17 cellular contexts compared by ENCODE assay signal in genomic region chr14:63833728-63834127, GRCh38. TPM values are rescaled to one million over a fixed set of nuclear protein-coding genes. Genes with fewer than 3 reads are reported as not detected.
A peak's percentile ranks its signal among the peaks of the same experiment; 100 is the strongest.
DNase-seq lines count a peak whose midpoint lies in the region; ATAC-seq and TF ChIP-seq lines count a peak whose summit lies in the region.
"Had no signal": no experiment of that assay in that cellular context is flagged by ENCODE, and none has a peak within 500 bp of the region (broad histone marks: within the 10 kb centered on the region; RNA-seq: fewer than 3 reads in every experiment).

No MANE protein-coding gene starts in this region.

- ATAC-seq in DND-41 (ENCODE audit: insufficient read depth, low read depth) (peak; percentile 39; the same call in 1 of the 3 replicates), GM18909 (IDR thresholded peaks at IDR 0.05; ENCODE audit: poor library complexity, unreplicated experiment) (no peak), HG03045 (IDR thresholded peaks at IDR 0.05; ENCODE audit: unreplicated experiment) (no peak), esophagus mucosa (no peak)

- no TSS peak for BruUV-seq in OCI-LY7 (replicated peaks; lab: Mats Ljungman, UMichigan)

- H3K36me3 Mint-ChIP-seq in H9 (ENCODE audit: insufficient read depth in 1 of 3, low read depth in 3 of 3), result no peaks in the 10 kb centered on the region

- no peak overlapping the region for H3K56ac ChIP-seq in H9 (ENCODE audit: insufficient read length, low read depth, low read length)

- DNase-seq in DND-41 (no peak), H9 (no peak), OCI-LY7 (ENCODE audit: low spot score) (peak; percentile 22), fibroblast of pulmonary artery (ENCODE audit: low read depth) (no peak), NCI-H2081 treated with DMSO at 0.1 percent for 48 hours (lab: John Stamatoyannopoulos, UW) (no peak)
- DNase-seq: Caco-2; CD4-positive, alpha-beta T cell; NCI-H1417; NCI-H1930; NK-92 treated with Interleukin-12 subunit alpha and Interleukin-12 subunit beta, amount 100 ng/mL, for 24 hours had no signal

- no peaks in the 10 kb centered on the region for H3K27me3 Mint-ChIP-seq in H9 (ENCODE audit: low read depth)
- H3K27me3 Mint-ChIP-seq: CD4-positive, alpha-beta T cell had no signal

- H3K18ac ChIP-seq in H9 (ENCODE audit: insufficient read length, low read depth, low read length), result no peak overlapping the region

- H2BK15ac ChIP-seq in H9 (ENCODE audit: low read depth, low read length), result no peak overlapping the region

- no peaks in the 10 kb centered on the region for H3K79me2 ChIP-seq in DND-41 (ENCODE audit: insufficient read depth, low read length)
- no peaks in the 10 kb centered on the region for H3K79me2 ChIP-seq in H9 (ENCODE audit: insufficient read depth, low read length)
- no peaks in the 10 kb centered on the region for H3K79me2 ChIP-seq in OCI-LY7 (ENCODE audit: insufficient read depth, low read depth, low read length)

- H3K4me2 ChIP-seq in DND-41 (ENCODE audit: insufficient read depth, low read length), result no peak overlapping the region
- no peak overlapping the region for H3K4me2 ChIP-seq in H9 (ENCODE audit: insufficient read depth, insufficient read length, low read length)
- H3K4me2 ChIP-seq in OCI-LY7 (ENCODE audit: low read length), result no peak overlapping the region
- H3K4me2 ChIP-seq: A549 had no signal

- no peak overlapping the region for H3K27ac Mint-ChIP-seq in H9
- H3K27ac Mint-ChIP-seq: CD4-positive, alpha-beta T cell; T-helper 1 cell treated with Interleukin-12 subunit alpha and Interleukin-12 subunit beta and Interleukin-4 antibody, amounts not matched to agents 30 μg/mL and 1 μg/mL, for 36 hours had no signal

- H2AFZ ChIP-seq in DND-41 (ENCODE audit: low read depth, low read length), result no peak overlapping the region
- no peak overlapping the region for H2AFZ ChIP-seq in H9 (ENCODE audit: low read length)
- H2AFZ ChIP-seq in OCI-LY7 (ENCODE audit: low read length), result no peak overlapping the region

- H4K20me1 ChIP-seq in DND-41 (ENCODE audit: insufficient read depth, low read length), result no peaks in the 10 kb centered on the region
- H4K20me1 ChIP-seq in H9 (ENCODE audit: control insufficient read depth, insufficient read depth, insufficient read length), result no peaks in the 10 kb centered on the region
- no peaks in the 10 kb centered on the region for H4K20me1 ChIP-seq in OCI-LY7 (ENCODE audit: insufficient read depth, low read length)

- WGBS in H9 (ENCODE audit: extremely low coverage, insufficient read length, low lambda C conversion rate), result no CpG with 5 or more reads among the region's 1 CpG

- no peaks in the 10 kb centered on the region for H3K9me2 ChIP-seq in OCI-LY7 (ENCODE audit: insufficient read depth, low read length)

- H3K4ac ChIP-seq in H9 (ENCODE audit: low read depth, low read length), result no peak overlapping the region

- H3K36me3 ChIP-seq in DND-41 (ENCODE audit: insufficient read depth, low read length) (no peaks in the 10 kb centered on the region), OCI-LY7 (ENCODE audit: insufficient read depth, low read length) (no peaks in the 10 kb centered on the region)
- H3K36me3 ChIP-seq: HAP-1 had no signal

- no peak overlapping the region for H3K14ac ChIP-seq in H9 (ENCODE audit: insufficient read depth, low read length)

- TF ChIP-seq CTCF in DND-41 (IDR thresholded peaks at IDR 0.05; ENCODE audit: borderline replicate concordance, extremely low read depth, low read length, poor library complexity, severe bottlenecking) (no peak), H9 (conservative IDR thresholded peaks at IDR 0.05) (peak; percentile 31; the same call in 2 of the 3 replicates), OCI-LY7 (conservative IDR thresholded peaks at IDR 0.05; ENCODE audit: low read length) (peak; percentile 64), fibroblast of pulmonary artery (IDR thresholded peaks at IDR 0.05; ENCODE audit: low read length, missing control alignments) (peak; percentile 8)

- H3K27me3 ChIP-seq in DND-41 (ENCODE audit: insufficient read depth, low read length, poor library complexity) (no peaks in the 10 kb centered on the region), H9 (ENCODE audit: insufficient read depth, low read length) (no peaks in the 10 kb centered on the region)

- H3K4me1 ChIP-seq in DND-41 (ENCODE audit: insufficient read depth, low read length), result no peaks in the 10 kb centered on the region
- no peaks in the 10 kb centered on the region for H3K4me1 ChIP-seq in H9 (ENCODE audit: insufficient read depth, low read length)
- no peaks in the 10 kb centered on the region for H3K4me1 ChIP-seq in OCI-LY7 (ENCODE audit: insufficient read depth, low read length, poor library complexity, severe bottlenecking)
- H3K4me1 ChIP-seq: A549, Caco-2 had no signal

- H2BK12ac ChIP-seq in H9 (ENCODE audit: insufficient read length, low read depth, low read length), result no peak overlapping the region

- no peak overlapping the region for H3K23ac ChIP-seq in H9 (ENCODE audit: insufficient read length, low read depth, low read length)

- no peak overlapping the region for H4K91ac ChIP-seq in H9 (ENCODE audit: insufficient read length, low read depth, low read length)

- H2BK20ac ChIP-seq in H9 (ENCODE audit: low read depth, low read length, poor library complexity, severe bottlenecking), result no peak overlapping the region

- H3K9me3 Mint-ChIP-seq in H9, result no peaks in the 10 kb centered on the region
- H3K9me3 Mint-ChIP-seq: CD4-positive, alpha-beta T cell; T-helper 1 cell treated with Interleukin-12 subunit alpha and Interleukin-12 subunit beta and Interleukin-4 antibody, amounts not matched to agents 30 μg/mL and 1 μg/mL, for 36 hours had no signal

- H3K79me1 ChIP-seq in H9 (ENCODE audit: insufficient read depth, low read depth, low read length, poor library complexity, severe bottlenecking), result no peaks in the 10 kb centered on the region

- H3T11ph ChIP-seq in H9 (ENCODE audit: low read length), result no peak overlapping the region

- no peak overlapping the region for H2BK5ac ChIP-seq in H9 (ENCODE audit: insufficient read length, low read length)

- H3K27ac ChIP-seq in DND-41 (ENCODE audit: low read length) (no peak overlapping the region), H9 (ENCODE audit: insufficient read length, low read depth, low read length) (no peak overlapping the region), OCI-LY7 (ENCODE audit: low read depth, low read length, poor library complexity, severe bottlenecking) (no peak overlapping the region)
- H3K27ac ChIP-seq: A549, RWPE1 had no signal

- H3K4me1 Mint-ChIP-seq in H9, result peaks cover 4 to 6% of the 10 kb centered on the region in 2 experiments; a peak in 2 of 4 replicates

- intact Hi-C loops in OCI-LY7 (cut with micrococcal nuclease; ENCODE audit: unreplicated experiment), result no loop called here

- no peak overlapping the region for H4K8ac ChIP-seq in H9 (replicated peaks; ENCODE audit: insufficient read length, low read depth, low read length)

- H3K4me3 Mint-ChIP-seq in H9, result no peak overlapping the region
- H3K4me3 Mint-ChIP-seq: CD4-positive, alpha-beta T cell; T-helper 1 cell treated with Interleukin-12 subunit alpha and Interleukin-12 subunit beta and Interleukin-4 antibody, amounts not matched to agents 30 μg/mL and 1 μg/mL, for 36 hours had no signal

- H4K5ac ChIP-seq in H9 (ENCODE audit: insufficient read length, low read depth, low read length), result no peak overlapping the region

- CTCF ChIA-PET in OCI-LY7 (lab: Charles Lee; ENCODE audit: unreplicated experiment), result no interaction called here

- no peak overlapping the region for H3K9ac ChIP-seq in DND-41 (ENCODE audit: low read depth, low read length)
- H3K9ac ChIP-seq in H9 (ENCODE audit: extremely low read depth, insufficient read length, low read length), result no peak overlapping the region

- H3K23me2 ChIP-seq in H9 (ENCODE audit: insufficient read length, low read depth, low read length, poor library complexity, severe bottlenecking), result no peaks in the 10 kb centered on the region

- H3K9me3 ChIP-seq in DND-41 (ENCODE audit: insufficient read depth, low read length, severe bottlenecking), result no peaks in the 10 kb centered on the region
- H3K9me3 ChIP-seq in H9 (ENCODE audit: control insufficient read depth, low read depth, low read length), result no peaks in the 10 kb centered on the region
- H3K9me3 ChIP-seq in OCI-LY7 (ENCODE audit: low read length), result no peaks in the 10 kb centered on the region
- H3K9me3 ChIP-seq: A549, Caco-2, HAP-1 had no signal

- H2AK5ac ChIP-seq in H9 (ENCODE audit: insufficient read length, low read length), result no peak overlapping the region

- H3K4me3 ChIP-seq in DND-41 (ENCODE audit: low read depth in 1 of 2, low read length in 2 of 2), result no peak overlapping the region
- no peak overlapping the region for H3K4me3 ChIP-seq in OCI-LY7 (ENCODE audit: low read depth, low read length, poor library complexity, severe bottlenecking)
- no peak overlapping the region for H3K4me3 ChIP-seq in fibroblast of pulmonary artery (replicated peaks; ENCODE audit: low read depth, low read length)
- H3K4me3 ChIP-seq: A549, HAP-1 had no signal

- POLR2A ChIA-PET in OCI-LY7 (lab: Charles Lee), result interaction anchor here (0.9 kb wide), 1 partner anchor 106 kb away, joined by 3 read pairs; no protein-coding TSS in a partner anchor

- H2BK120ac ChIP-seq in H9 (ENCODE audit: low read depth, low read length, poor library complexity, severe bottlenecking), result no peak overlapping the region

RNA-seq across cellular contexts. Expression of gene SYNE2, which starts 19.1 kb away (rescaled TPM):
- total RNA-seq in H9 (2021) (36.9 and 43.3 TPM in 2 replicates), OCI-LY7 (2022) (212 and 232 TPM in 2 replicates), esophagus mucosa (99.8 TPM)
- 131 and 150 TPM in 2 replicates for total RNA-seq in OCI-LY7 (2014; rRNA removed; shearing (Covaris generic))
